ENCODE assay signal across 8 cellular contexts in genomic region chr9:37302277-37302676, GRCh38.
DNase-seq lines count a peak whose midpoint lies in the region; ATAC-seq and TF ChIP-seq lines count a peak whose summit lies in the region.

No MANE protein-coding gene starts in this region.

- H3K27me3 ChIP-seq in DOHH2 (ENCODE audit: control insufficient read depth, low read length): no peaks in the 10 kb centered on the region

- H3K4me1 Mint-ChIP-seq in activated CD4-positive, alpha-beta memory T cell treated with anti-CD3 and anti-CD28 coated beads for 36 hours (ENCODE audit: low read depth): peaks cover 39% of the 10 kb centered on the region
- H3K4me1 Mint-ChIP-seq in CD14-positive monocyte: peaks cover 10% of the 10 kb centered on the region

- peaks cover 74% of the 10 kb centered on the region for H3K36me3 ChIP-seq in DOHH2 (ENCODE audit: control insufficient read depth, low read length)

- H3K36me3 Mint-ChIP-seq in activated CD4-positive, alpha-beta memory T cell treated with anti-CD3 and anti-CD28 coated beads for 36 hours: peaks cover 18% of the 10 kb centered on the region
- peaks cover 21 to 23% of the 10 kb centered on the region in 2 donors for H3K36me3 Mint-ChIP-seq in CD14-positive monocyte

- DNase-seq in activated CD4-positive, alpha-beta memory T cell treated with anti-CD3 and anti-CD28 coated beads for 36 hours: peak; percentile 57
- DNase-seq in CD14-positive monocyte (ENCODE audit: low spot score) (no peak), DMS79 (lab: John Stamatoyannopoulos, UW) (no peak), HT-29 (ENCODE audit: low spot score) (no peak), retina (no peak)

- POLR2A ChIA-PET in activated CD4-positive, alpha-beta memory T cell treated with anti-CD3 and anti-CD28 coated beads for 36 hours (lab: Charles Lee): no interaction called here

- H3K27me3 Mint-ChIP-seq in activated CD4-positive, alpha-beta memory T cell treated with anti-CD3 and anti-CD28 coated beads for 36 hours: no peaks in the 10 kb centered on the region
- peaks cover 0 to 2% (median 0%) of the 10 kb centered on the region in 3 donors for H3K27me3 Mint-ChIP-seq in CD14-positive monocyte (ENCODE audit: low read depth in 3 of 3)

- no peaks in the 10 kb centered on the region for H4K20me1 ChIP-seq in DOHH2 (ENCODE audit: control insufficient read depth, insufficient read depth, low read depth, low read length)

- intact Hi-C loops in activated CD4-positive, alpha-beta memory T cell treated with anti-CD3 and anti-CD28 coated beads for 36 hours (cut with micrococcal nuclease): loop anchor here (1.0 to 10.0 kb wide), 5 partner anchors 11 to 427 kb away; partner anchors contain the start of genes PAX5 and ZCCHC7
- intact Hi-C loops in CD14-positive monocyte (cut with micrococcal nuclease): no loop called here

- ATAC-seq in GM19397 (IDR thresholded peaks at IDR 0.05; ENCODE audit: unreplicated experiment) (peak; percentile 74), HG03432 (IDR thresholded peaks at IDR 0.05; ENCODE audit: unreplicated experiment) (peak; percentile 87)

- peak overlapping the region; percentile 99 for H3K27ac ChIP-seq in DOHH2 (ENCODE audit: low read depth, low read length)

- H3K9me3 Mint-ChIP-seq in activated CD4-positive, alpha-beta memory T cell treated with anti-CD3 and anti-CD28 coated beads for 36 hours: no peaks in the 10 kb centered on the region
- H3K9me3 Mint-ChIP-seq in CD14-positive monocyte: no peaks in the 10 kb centered on the region

- H3K4me3 Mint-ChIP-seq in activated CD4-positive, alpha-beta memory T cell treated with anti-CD3 and anti-CD28 coated beads for 36 hours: no peak overlapping the region
- no peak overlapping the region for H3K4me3 Mint-ChIP-seq in CD14-positive monocyte

- peaks cover 93% of the 10 kb centered on the region for H3K4me1 ChIP-seq in DOHH2 (ENCODE audit: control insufficient read depth, low read length)

- H3K79me2 ChIP-seq in DOHH2 (ENCODE audit: control insufficient read depth, low read length): peaks cover 71% of the 10 kb centered on the region

- no peak for TF ChIP-seq CTCF in DOHH2 (IDR thresholded peaks at IDR 0.05; ENCODE audit: low read depth, low read length, poor library complexity, severe bottlenecking)
- no peak for TF ChIP-seq CTCF in CD14-positive monocyte (IDR thresholded peaks at IDR 0.05)

- peaks cover 57% of the 10 kb centered on the region for H3F3A ChIP-seq in DOHH2 (ENCODE audit: control insufficient read depth, insufficient read depth)

- peak overlapping the region; percentile 80 for H3K27ac Mint-ChIP-seq in activated CD4-positive, alpha-beta memory T cell treated with anti-CD3 and anti-CD28 coated beads for 36 hours
- H3K27ac Mint-ChIP-seq in CD14-positive monocyte: no peak overlapping the region

- peak overlapping the region; percentile 65 for H3K4me3 ChIP-seq in DOHH2 (ENCODE audit: low read length)

- no peaks in the 10 kb centered on the region for H3K9me2 ChIP-seq in DOHH2 (replicated peaks; ENCODE audit: control insufficient read depth, low read length)

- H3K9me3 ChIP-seq in DOHH2 (ENCODE audit: control insufficient read depth, insufficient read depth, low read length): no peaks in the 10 kb centered on the region

- CTCF ChIA-PET in activated CD4-positive, alpha-beta memory T cell treated with anti-CD3 and anti-CD28 coated beads for 36 hours (lab: Charles Lee): interaction anchor here (1.8 kb wide), 1 partner anchor 91 kb away, joined by 7 read pairs; no protein-coding TSS in a partner anchor

- H3K4me2 ChIP-seq in DOHH2 (ENCODE audit: low read length): peak overlapping the region; percentile 83
